17 cellular contexts compared by ENCODE assay signal in genomic region chr17:33266611-33267010, GRCh38. TPM values are rescaled to one million over a fixed set of nuclear protein-coding genes. Genes with fewer than 3 reads are reported as not detected.
DNase-seq lines count a peak whose midpoint lies in the region; ATAC-seq and TF ChIP-seq lines count a peak whose summit lies in the region.
"Had no signal": no experiment of that assay in that cellular context is flagged by ENCODE, and none has a peak within 500 bp of the region (broad histone marks: within the 10 kb centered on the region; RNA-seq: fewer than 3 reads in every experiment).

No MANE protein-coding gene starts in this region.

- peaks cover 24 to 29% of the 10 kb centered on the region in 2 donors for H3K27me3 Mint-ChIP-seq in natural killer cell treated with Interleukin-12 subunit alpha and Interleukin-12 subunit beta and Interleukin-15 and Interleukin-18, amount 100 ng/mL, for 72 hours

- H3K9ac ChIP-seq in GM23248 (no peak overlapping the region), neural cell (ENCODE audit: low read length) (no peak overlapping the region)
- H3K9ac ChIP-seq: BLaER1 had no signal

- POLR2A ChIA-PET in A673 (lab: Charles Lee; ENCODE audit: low non-redundant PET) = interaction anchor here (0.6 kb wide), 1 partner anchor 32 kb away, joined by 3 read pairs; no protein-coding TSS in a partner anchor

- H3K9me3 ChIP-seq in A673 (ENCODE audit: low read depth, low read length, poor library complexity, severe bottlenecking) (no peaks in the 10 kb centered on the region), GM23248 (ENCODE audit: low read depth) (no peaks in the 10 kb centered on the region), RWPE2 (ENCODE audit: severe bottlenecking) (no peaks in the 10 kb centered on the region), neural cell (ENCODE audit: low read length) (no peaks in the 10 kb centered on the region)
- H3K9me3 ChIP-seq: BLaER1, Caco-2 had no signal

- no peak overlapping the region for H2AFZ ChIP-seq in GM23248
- H2AFZ ChIP-seq in neural cell (ENCODE audit: low read depth, low read length) = no peak overlapping the region

- peak overlapping the region; percentile 93 for H3K27ac ChIP-seq in A673 (ENCODE audit: low read depth, low read length, poor library complexity, severe bottlenecking)
- H3K27ac ChIP-seq in GM23248 = no peak overlapping the region
- peak overlapping the region; percentile 93 for H3K27ac ChIP-seq in RWPE2 (ENCODE audit: poor library complexity, severe bottlenecking)
- H3K27ac ChIP-seq in neural cell (ENCODE audit: low read length) = no peak overlapping the region
- H3K27ac ChIP-seq: BLaER1 had no signal

- intact Hi-C loops in A673 (cut with micrococcal nuclease; ENCODE audit: unreplicated experiment) = loop anchor here (5.0 kb wide), 1 partner anchor 229 kb away; no protein-coding TSS in a partner anchor

- CTCF ChIA-PET in A673 (lab: Charles Lee) = no interaction called here

- WGBS in GM23248 (ENCODE audit: low coverage in 1 of 2, low lambda C conversion rate in 2 of 2, missing lambda C conversion rate in 2 of 2), 2 experiments = 23 to 24% methylated on average over 10 of the region's 10 CpGs

- TF ChIP-seq RAD21 in neural cell (conservative IDR thresholded peaks at IDR 0.05) = no peak

- peak overlapping the region; percentile 32 for H3K4me2 ChIP-seq in GM23248 (ENCODE audit: unreplicated experiment)
- no peak overlapping the region for H3K4me2 ChIP-seq in neural cell (ENCODE audit: low read length)
- H3K4me2 ChIP-seq: BLaER1 had no signal

- no TSS peak for BruUV-seq in A673 (replicated peaks; lab: Mats Ljungman, UMichigan)

- ATAC-seq in RWPE2 (ENCODE audit: low read depth) = no peak
- ATAC-seq in natural killer cell treated with Interleukin-12 subunit alpha and Interleukin-12 subunit beta and Interleukin-15 and Interleukin-18, amount 100 ng/mL, for 72 hours = no peak
- no peak for ATAC-seq in GM18907 (IDR thresholded peaks at IDR 0.05; ENCODE audit: unreplicated experiment)
- ATAC-seq: HepG2 had no signal

- no peak for TF ChIP-seq CTCF in A673 (conservative IDR thresholded peaks at IDR 0.05; ENCODE audit: low read depth, low read length)
- TF ChIP-seq CTCF in RWPE2 (IDR thresholded peaks at IDR 0.05; ENCODE audit: poor library complexity, severe bottlenecking) = no peak
- TF ChIP-seq CTCF in neural cell (IDR thresholded peaks at IDR 0.05; ENCODE audit: poor library complexity, severe bottlenecking) = no peak

- H3K4me1 ChIP-seq in A673 (ENCODE audit: insufficient read depth, low read length, poor library complexity, severe bottlenecking) = peaks cover 62% of the 10 kb centered on the region
- peaks cover 21% of the 10 kb centered on the region for H3K4me1 ChIP-seq in GM23248 (ENCODE audit: insufficient read depth)
- peaks cover 17% of the 10 kb centered on the region for H3K4me1 ChIP-seq in RWPE2 (ENCODE audit: insufficient read depth, poor library complexity, severe bottlenecking)
- H3K4me1 ChIP-seq: Caco-2 had no signal

- no peaks in the 10 kb centered on the region for H4K20me1 ChIP-seq in GM23248 (ENCODE audit: insufficient read depth)
- no peaks in the 10 kb centered on the region for H4K20me1 ChIP-seq in neural cell (ENCODE audit: insufficient read depth)

- H3K36me3 ChIP-seq in A673 (ENCODE audit: insufficient read depth, low read length, poor library complexity, severe bottlenecking) = no peaks in the 10 kb centered on the region
- H3K36me3 ChIP-seq in GM23248 (ENCODE audit: low read depth) = no peaks in the 10 kb centered on the region
- H3K36me3 ChIP-seq in RWPE2 (ENCODE audit: low read depth) = no peaks in the 10 kb centered on the region
- H3K36me3 ChIP-seq in neural cell (ENCODE audit: insufficient read depth, low read length) = no peaks in the 10 kb centered on the region
- H3K36me3 ChIP-seq: BLaER1 had no signal

- H3K4me1 Mint-ChIP-seq in natural killer cell treated with Interleukin-12 subunit alpha and Interleukin-12 subunit beta and Interleukin-15 and Interleukin-18, amount 100 ng/mL, for 72 hours (ENCODE audit: low read depth in 2 of 2) = no peaks in the 10 kb centered on the region
- H3K4me1 Mint-ChIP-seq: CD8-positive, alpha-beta memory T cell had no signal

- no peak overlapping the region for H3K27ac Mint-ChIP-seq in natural killer cell treated with Interleukin-12 subunit alpha and Interleukin-12 subunit beta and Interleukin-15 and Interleukin-18, amount 100 ng/mL, for 72 hours
- H3K27ac Mint-ChIP-seq: CD8-positive, alpha-beta memory T cell; H9 had no signal

- no peaks in the 10 kb centered on the region for H3K9me2 ChIP-seq in GM23248 (ENCODE audit: insufficient read depth)
- H3K9me2 ChIP-seq in neural cell (ENCODE audit: insufficient read depth, low read length) = no peaks in the 10 kb centered on the region

- H3K79me2 ChIP-seq in GM23248 (ENCODE audit: insufficient read depth) (no peaks in the 10 kb centered on the region), neural cell (replicated peaks; ENCODE audit: insufficient read depth, low read length) (no peaks in the 10 kb centered on the region)

- peaks cover 18% of the 10 kb centered on the region for H3F3A ChIP-seq in GM23248 (ENCODE audit: insufficient read depth)
- H3F3A ChIP-seq in neural cell (ENCODE audit: insufficient read depth, low read length, poor library complexity, severe bottlenecking) = no peaks in the 10 kb centered on the region

- no peaks in the 10 kb centered on the region for H3K36me3 Mint-ChIP-seq in natural killer cell treated with Interleukin-12 subunit alpha and Interleukin-12 subunit beta and Interleukin-15 and Interleukin-18, amount 100 ng/mL, for 72 hours
- H3K36me3 Mint-ChIP-seq: CD8-positive, alpha-beta memory T cell had no signal

- peak; percentile 64 for TF ChIP-seq EP300 in neural cell (conservative IDR thresholded peaks at IDR 0.05; ENCODE audit: poor library complexity, severe bottlenecking)

- no peak overlapping the region for H3K4me3 Mint-ChIP-seq in natural killer cell treated with Interleukin-12 subunit alpha and Interleukin-12 subunit beta and Interleukin-15 and Interleukin-18, amount 100 ng/mL, for 72 hours
- H3K4me3 Mint-ChIP-seq: CD8-positive, alpha-beta memory T cell; H9 had no signal

- H3K9me3 Mint-ChIP-seq in natural killer cell treated with Interleukin-12 subunit alpha and Interleukin-12 subunit beta and Interleukin-15 and Interleukin-18, amount 100 ng/mL, for 72 hours = no peaks in the 10 kb centered on the region
- H3K9me3 Mint-ChIP-seq: H9 had no signal

- H3K4me3 ChIP-seq in A673 (ENCODE audit: low read depth, low read length, poor library complexity, severe bottlenecking) (no peak overlapping the region), GM23248 (no peak overlapping the region), RWPE2 (ENCODE audit: severe bottlenecking) (no peak overlapping the region), neural cell (ENCODE audit: low read length) (no peak overlapping the region)
- H3K4me3 ChIP-seq: BLaER1 had no signal

- H3K27me3 ChIP-seq in A673 (replicated peaks; ENCODE audit: insufficient read depth, low read depth, low read length, poor library complexity) (no peaks in the 10 kb centered on the region), GM23248 (replicated peaks; ENCODE audit: insufficient read depth) (no peaks in the 10 kb centered on the region), RWPE2 (ENCODE audit: insufficient read depth, poor library complexity, severe bottlenecking) (no peaks in the 10 kb centered on the region), neural cell (ENCODE audit: insufficient read depth, low read depth, low read length) (peaks cover 38% of the 10 kb centered on the region)
- H3K27me3 ChIP-seq: BLaER1 had no signal

- in situ Hi-C loops in GM23248 (cut with MboI) = no loop called here

- DNase-seq in A673 (ENCODE audit: low spot score) (peak; percentile 22), GM23248 (no peak), RWPE2 (ENCODE audit: low spot score) (no peak), glomerular visceral epithelial cell (ENCODE audit: extremely low spot score) (no peak), GM19240 (ENCODE audit: insufficient read length, low spot score) (no peak)
- no peak for DNase-seq in natural killer cell treated with Interleukin-12 subunit alpha and Interleukin-12 subunit beta and Interleukin-15 and Interleukin-18, amount 100 ng/mL, for 72 hours (ENCODE audit: low spot score)
- DNase-seq: AML-193; Caco-2; CD8-positive, alpha-beta memory T cell; DND-41; GF-D8; GOT3; H9 had no signal

TF ChIP-seq in neural cell, 6 proteins besides CTCF, POLR2A, EP300 and RAD21:
- TF ChIP-seq TAF1 (IDR thresholded peaks at IDR 0.05; ENCODE audit: low read depth) = no peak
- peak; percentile 81 for TF ChIP-seq POLR2AphosphoS5 (IDR thresholded peaks at IDR 0.05)

RNA-seq across cellular contexts. Expression of gene ASIC2, which starts 26.5 kb away (rescaled TPM):
- total RNA-seq in A673 (2021) = 8.6 and 13.0 TPM in 2 replicates
- under 0.01 TPM in 1 of 2 replicates, not detected in the other for total RNA-seq in GM23248 (2014; rRNA removed; shearing (Covaris generic))
- not detected in 2 replicates for polyA plus RNA-seq in GM23248 (2016; fragmentation: Nextera tagmentation; extraction: Ambion mirVana)
- polyA plus RNA-seq in neural cell = 2.4 and 5.6 TPM in 2 replicates
- polyA minus RNA-seq in neural cell = 6.8 and 8.5 TPM in 2 replicates
- not detected for total RNA-seq in natural killer cell treated with Interleukin-12 subunit alpha and Interleukin-12 subunit beta and Interleukin-15 and Interleukin-18, amount 100 ng/mL, for 72 hours
- total RNA-seq: Caco-2; CD8-positive, alpha-beta memory T cell; HepG2 had no signal
- polyA plus RNA-seq: CD8-positive, alpha-beta memory T cell; HepG2 had no signal

Comparison
In these comparisons a context has a peak if more than half of its experiments do, and no peak if none do; other contexts are left out.
1. H3K27ac ChIP-seq: peak in A673 (single experiment) and RWPE2 (single experiment); none in GM23248 (single experiment) and neural cell (single experiment).